1 cellular context compared by ENCODE assay signal in genomic region chr3:36943601-36944000, GRCh38.
TF ChIP-seq lines count a peak whose summit lies in the region.

No MANE protein-coding gene starts in this region.

TF ChIP-seq in IMR-90, 13 proteins besides CTCF, POLR2A, EP300 and RAD21 (continued from another document):
- TF ChIP-seq MAZ (IDR thresholded peaks at IDR 0.05; ENCODE audit: borderline replicate concordance, low read depth, low read length): no peak
- TF ChIP-seq NFE2L2 (IDR thresholded peaks at IDR 0.05; ENCODE audit: low read depth, low read length): no peak
- no peak for TF ChIP-seq BHLHE40 (IDR thresholded peaks at IDR 0.05; ENCODE audit: low read depth, low read length)
- TF ChIP-seq MAFK (IDR thresholded peaks at IDR 0.05; ENCODE audit: low read depth, low read length): no peak
- no peak for TF ChIP-seq CHD1 (IDR thresholded peaks at IDR 0.05; ENCODE audit: low read depth, low read length)
- no peak for TF ChIP-seq RCOR1 (IDR thresholded peaks at IDR 0.05; ENCODE audit: insufficient replicate concordance, low read length)
- TF ChIP-seq, protein P1, sequence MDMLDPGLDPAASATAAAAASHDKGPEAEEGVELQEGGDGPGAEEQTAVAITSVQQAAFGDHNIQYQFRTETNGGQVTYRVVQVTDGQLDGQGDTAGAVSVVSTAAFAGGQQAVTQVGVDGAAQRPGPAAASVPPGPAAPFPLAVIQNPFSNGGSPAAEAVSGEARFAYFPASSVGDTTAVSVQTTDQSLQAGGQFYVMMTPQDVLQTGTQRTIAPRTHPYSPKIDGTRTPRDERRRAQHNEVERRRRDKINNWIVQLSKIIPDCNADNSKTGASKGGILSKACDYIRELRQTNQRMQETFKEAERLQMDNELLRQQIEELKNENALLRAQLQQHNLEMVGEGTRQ (IDR thresholded peaks at IDR 0.05; ENCODE audit: low read depth, low read length): no peak
- TF ChIP-seq RFX5 (IDR thresholded peaks at IDR 0.05; ENCODE audit: low read depth, low read length): no peak
- no peak for TF ChIP-seq ELK1 (IDR thresholded peaks at IDR 0.05; ENCODE audit: borderline replicate concordance, low read depth, low read length)
